In genomic region chr1:77489910-77490309, GRCh38 we compare ENCODE assay signal across 16 cellular contexts.
DNase-seq lines count a peak whose midpoint lies in the region; ATAC-seq, FAIRE-seq and TF ChIP-seq lines count a peak whose summit lies in the region.
"Had no signal": no experiment of that assay in that cellular context is flagged by ENCODE, and none has a peak within 500 bp of the region (broad histone marks: within the 10 kb centered on the region; RNA-seq: fewer than 3 reads in every experiment).

No MANE protein-coding gene starts in this region.

- H3K27ac Mint-ChIP-seq in nephron, result peak overlapping the region in 2 of 3 experiments; percentile 22 to 30
- H3K27ac Mint-ChIP-seq: activated B cell treated with CpG ODN at 0.5 μM for 24 hours; natural killer cell treated with Interleukin-12 subunit alpha and Interleukin-12 subunit beta and Interleukin-15 and Interleukin-18, amount 100 ng/mL, for 72 hours had no signal

- no peaks in the 10 kb centered on the region for H3K36me3 Mint-ChIP-seq in nephron (ENCODE audit: low read depth)
- H3K36me3 Mint-ChIP-seq: natural killer cell treated with Interleukin-12 subunit alpha and Interleukin-12 subunit beta and Interleukin-15 and Interleukin-18, amount 100 ng/mL, for 72 hours had no signal

- 0 out of 2 replicates have a peak overlapping the region, but pooled peaks have one; percentile 7 for H3K27ac ChIP-seq in VCaP
- H3K27ac ChIP-seq: BLaER1, body of pancreas had no signal

- TF ChIP-seq CTCF in VCaP (conservative IDR thresholded peaks at IDR 0.05) (no peak), nephron (IDR thresholded peaks at IDR 0.05; ENCODE audit: unreplicated experiment in 3 of 3) (no peak)

- peaks cover 27% of the 10 kb centered on the region for H3K4me1 Mint-ChIP-seq in nephron
- H3K4me1 Mint-ChIP-seq: activated B cell treated with CpG ODN at 0.5 μM for 24 hours had no signal

- no peaks in the 10 kb centered on the region for H3K27me3 Mint-ChIP-seq in nephron (ENCODE audit: low read depth)
- H3K27me3 Mint-ChIP-seq: activated B cell treated with CpG ODN at 0.5 μM for 24 hours; natural killer cell treated with Interleukin-12 subunit alpha and Interleukin-12 subunit beta and Interleukin-15 and Interleukin-18, amount 100 ng/mL, for 72 hours had no signal

- H3K9me3 Mint-ChIP-seq in nephron, result no peaks in the 10 kb centered on the region
- H3K9me3 Mint-ChIP-seq: activated B cell treated with CpG ODN at 0.5 μM for 24 hours; natural killer cell treated with Interleukin-12 subunit alpha and Interleukin-12 subunit beta and Interleukin-15 and Interleukin-18, amount 100 ng/mL, for 72 hours had no signal

- FAIRE-seq in frontal cortex (lab: Jason Lieb, UNC), result no peak

- H3K4me3 Mint-ChIP-seq in nephron, result no peak overlapping the region
- H3K4me3 Mint-ChIP-seq: activated B cell treated with CpG ODN at 0.5 μM for 24 hours; natural killer cell treated with Interleukin-12 subunit alpha and Interleukin-12 subunit beta and Interleukin-15 and Interleukin-18, amount 100 ng/mL, for 72 hours had no signal

- ATAC-seq in HG03097 (IDR thresholded peaks at IDR 0.05; ENCODE audit: low FRiP score, unreplicated experiment), result no peak
- ATAC-seq: body of pancreas; natural killer cell treated with Interleukin-12 subunit alpha and Interleukin-12 subunit beta and Interleukin-15 and Interleukin-18, amount 100 ng/mL, for 72 hours had no signal

- peak; percentile 27 for DNase-seq in ELR (ENCODE audit: low read depth)
- peak; percentile 50 for DNase-seq in fibroblast of gingiva (ENCODE audit: low read depth)
- no peak for DNase-seq in RPMI8226
- DNase-seq in islet precursor cell, result no peak
- no peak for DNase-seq in frontal cortex (ENCODE audit: low spot score in 2 of 2)
- DNase-seq: activated B cell treated with CpG ODN at 0.5 μM for 24 hours; activated effector memory CD4-positive, alpha-beta T cell treated with anti-CD3 and anti-CD28 coated beads, Interleukin-2, amount 50 U/mL, for 16 hours; body of pancreas; DMS79; NCI-H187 treated with DMSO at 0.1 percent for 48 hours; T-helper 1 cell had no signal

Comparison
In these comparisons a context has a peak if more than half of its experiments do, and no peak if none do; other contexts are left out.
1. DNase-seq: peak in ELR (single experiment) and fibroblast of gingiva (single experiment); none in RPMI8226 (single experiment), islet precursor cell (single experiment) and frontal cortex (0 of 2).